ENCODE assay signal across 9 cellular contexts in genomic region chr3:52769786-52770445, GRCh38. TPM values are rescaled to one million over a fixed set of nuclear protein-coding genes. Genes with fewer than 3 reads are reported as not detected.
DNase-seq lines count a peak whose midpoint lies in the region; ATAC-seq and FAIRE-seq lines count a peak whose summit lies in the region.
"Had no signal": no experiment of that assay in that cellular context is flagged by ENCODE, and none has a peak within 500 bp of the region (broad histone marks: within the 10 kb centered on the region; RNA-seq: fewer than 3 reads in every experiment).

No MANE protein-coding gene starts in this region.

- peak overlapping the region; percentile 63 to 93 (median 91) for H3K9ac ChIP-seq in subcutaneous abdominal adipose tissue (ENCODE audit: low read length in 5 of 5)

- DNase-seq in cardiac septum (ENCODE audit: low spot score) (peak; percentile 6), Right ventricle myocardium superior (no peak), immature natural killer cell (no peak), GM19239 (ENCODE audit: insufficient read length, low spot score) (no peak)
- no peak for DNase-seq in activated T-helper 1 cell treated with anti-CD3 and anti-CD28 coated beads, Interleukin-12 subunit alpha, Interleukin-12 subunit beta, Interleukin-2, Interleukin-4 antibody, amounts not matched to agents 30 ng/mL and 10 ng/mL and 1 ng/mL, durations not matched to agents 14 hours and 24 hours and 36 hours (ENCODE audit: low spot score)
- no peak for DNase-seq in stimulated activated CD4-positive, alpha-beta T cell treated with anti-CD3 and anti-CD28 coated beads, Interleukin-2, amount 100 ng/mL, for 24 hours

- no peak overlapping the region for H3K27ac ChIP-seq in subcutaneous abdominal adipose tissue (ENCODE audit: low read depth, low read length)

- peaks cover 10 to 18% (median 16%) of the 10 kb centered on the region in 5 donors for H3K36me3 ChIP-seq in subcutaneous abdominal adipose tissue (ENCODE audit: control insufficient read depth in 5 of 5, insufficient read depth in 5 of 5, low read length in 5 of 5)

- no peaks in the 10 kb centered on the region for H3K9me3 ChIP-seq in subcutaneous abdominal adipose tissue (ENCODE audit: control insufficient read depth in 5 of 5, low read length in 5 of 5)

- ATAC-seq in Right ventricle myocardium superior (ENCODE audit: poor library complexity) (no peak), GM21528 (IDR thresholded peaks at IDR 0.05; ENCODE audit: low FRiP score, unreplicated experiment) (no peak)

- H3K27ac Mint-ChIP-seq in activated T-helper 1 cell treated with anti-CD3 and anti-CD28 coated beads, Interleukin-12 subunit alpha, Interleukin-12 subunit beta, Interleukin-2, Interleukin-4 antibody, amounts not matched to agents 30 ng/mL and 10 ng/mL and 1 ng/mL, durations not matched to agents 14 hours and 24 hours and 36 hours, result peak overlapping the region; percentile 77
- H3K27ac Mint-ChIP-seq in immature natural killer cell, result peak overlapping the region; percentile 82 to 92 (median 84)

- peaks cover 1% of the 10 kb centered on the region for H3K27me3 Mint-ChIP-seq in activated T-helper 1 cell treated with anti-CD3 and anti-CD28 coated beads, Interleukin-12 subunit alpha, Interleukin-12 subunit beta, Interleukin-2, Interleukin-4 antibody, amounts not matched to agents 30 ng/mL and 10 ng/mL and 1 ng/mL, durations not matched to agents 14 hours and 24 hours and 36 hours (ENCODE audit: insufficient read depth)
- no peaks in the 10 kb centered on the region for H3K27me3 Mint-ChIP-seq in immature natural killer cell (ENCODE audit: low read depth in 3 of 3)

- H3K4me1 Mint-ChIP-seq in activated T-helper 1 cell treated with anti-CD3 and anti-CD28 coated beads, Interleukin-12 subunit alpha, Interleukin-12 subunit beta, Interleukin-2, Interleukin-4 antibody, amounts not matched to agents 30 ng/mL and 10 ng/mL and 1 ng/mL, durations not matched to agents 14 hours and 24 hours and 36 hours (ENCODE audit: low read depth), result peaks cover 22% of the 10 kb centered on the region
- peaks cover 21 to 30% of the 10 kb centered on the region in 2 donors for H3K4me1 Mint-ChIP-seq in immature natural killer cell

- no peak for FAIRE-seq in GM19239 (lab: Jason Lieb, UNC)
- FAIRE-seq: islet of Langerhans had no signal

- peak overlapping the region; percentile 66 to 99 (median 84) for H3K4me3 ChIP-seq in subcutaneous abdominal adipose tissue (ENCODE audit: low read depth in 1 of 5, low read length in 5 of 5)

- peaks cover 4 to 19% (median 18%) of the 10 kb centered on the region in 5 donors for H3K4me1 ChIP-seq in subcutaneous abdominal adipose tissue (ENCODE audit: control insufficient read depth in 5 of 5, insufficient read depth in 5 of 5, low read length in 5 of 5)

- H3K27me3 ChIP-seq in subcutaneous abdominal adipose tissue (ENCODE audit: control insufficient read depth in 5 of 5, insufficient read depth in 4 of 5, low read length in 5 of 5), result no peaks in the 10 kb centered on the region

- peak overlapping the region; percentile 94 for H3K4me3 Mint-ChIP-seq in activated T-helper 1 cell treated with anti-CD3 and anti-CD28 coated beads, Interleukin-12 subunit alpha, Interleukin-12 subunit beta, Interleukin-2, Interleukin-4 antibody, amounts not matched to agents 30 ng/mL and 10 ng/mL and 1 ng/mL, durations not matched to agents 14 hours and 24 hours and 36 hours
- peak overlapping the region; percentile 90 to 98 (median 95) for H3K4me3 Mint-ChIP-seq in immature natural killer cell

- no peaks in the 10 kb centered on the region for H3K9me3 Mint-ChIP-seq in activated T-helper 1 cell treated with anti-CD3 and anti-CD28 coated beads, Interleukin-12 subunit alpha, Interleukin-12 subunit beta, Interleukin-2, Interleukin-4 antibody, amounts not matched to agents 30 ng/mL and 10 ng/mL and 1 ng/mL, durations not matched to agents 14 hours and 24 hours and 36 hours
- no peaks in the 10 kb centered on the region for H3K9me3 Mint-ChIP-seq in immature natural killer cell

- H3K36me3 Mint-ChIP-seq in activated T-helper 1 cell treated with anti-CD3 and anti-CD28 coated beads, Interleukin-12 subunit alpha, Interleukin-12 subunit beta, Interleukin-2, Interleukin-4 antibody, amounts not matched to agents 30 ng/mL and 10 ng/mL and 1 ng/mL, durations not matched to agents 14 hours and 24 hours and 36 hours (ENCODE audit: low read depth), result peaks cover 5% of the 10 kb centered on the region
- peaks cover 0 to 4% (median 0%) of the 10 kb centered on the region in 3 donors for H3K36me3 Mint-ChIP-seq in immature natural killer cell

- intact Hi-C loops in cardiac septum (cut with DNase I) (loop anchor here (5.0 kb wide), 1 partner anchor 122 kb away; no protein-coding TSS in a partner anchor), Right ventricle myocardium superior (cut with DNase I) (loop anchor here (5.0 kb wide), 1 partner anchor 127 kb away; the partner anchor contains the start of gene STIMATE)
- intact Hi-C loops in activated T-helper 1 cell treated with anti-CD3 and anti-CD28 coated beads, Interleukin-12 subunit alpha, Interleukin-12 subunit beta, Interleukin-2, Interleukin-4 antibody, amounts not matched to agents 30 ng/mL and 10 ng/mL and 1 ng/mL, durations not matched to agents 14 hours and 24 hours and 36 hours (cut with micrococcal nuclease), result loop anchor here (1.0 to 5.0 kb wide), 3 partner anchors 64 to 272 kb away; partner anchors contain the start of genes SPCS1 and STIMATE

RNA-seq across cellular contexts. Expression of gene NEK4, which starts 0.8 kb away (rescaled TPM):
- total RNA-seq in cardiac septum, result 17.1 TPM
- total RNA-seq in Right ventricle myocardium superior, result 19.5 TPM
- total RNA-seq in activated T-helper 1 cell treated with anti-CD3 and anti-CD28 coated beads, Interleukin-12 subunit alpha, Interleukin-12 subunit beta, Interleukin-2, Interleukin-4 antibody, amounts not matched to agents 30 ng/mL and 10 ng/mL and 1 ng/mL, durations not matched to agents 14 hours and 24 hours and 36 hours, result 27.8 and 32.9 TPM in 2 replicates
- polyA plus RNA-seq in immature natural killer cell, result 10 to 100 TPM in 1 of 3 donors, 1 to 10 TPM in 1, under 1 TPM in 1; 0.77 to 10.1 (median 5.1) TPM

RNA-seq across cellular contexts. Expression of gene ITIH1, which starts 7.5 kb away (rescaled TPM):
- total RNA-seq in cardiac septum (0.35 TPM), Right ventricle myocardium superior (not detected)
- total RNA-seq in activated T-helper 1 cell treated with anti-CD3 and anti-CD28 coated beads, Interleukin-12 subunit alpha, Interleukin-12 subunit beta, Interleukin-2, Interleukin-4 antibody, amounts not matched to agents 30 ng/mL and 10 ng/mL and 1 ng/mL, durations not matched to agents 14 hours and 24 hours and 36 hours, result not detected in 2 replicates
- polyA plus RNA-seq in immature natural killer cell, result not detected

RNA-seq across cellular contexts. Expression of gene ITIH3, which starts 24.7 kb away (rescaled TPM):
- 0.78 TPM for total RNA-seq in cardiac septum
- 0.35 TPM for total RNA-seq in Right ventricle myocardium superior
- 0.42 TPM in 1 of 2 replicates, not detected in the other for total RNA-seq in activated T-helper 1 cell treated with anti-CD3 and anti-CD28 coated beads, Interleukin-12 subunit alpha, Interleukin-12 subunit beta, Interleukin-2, Interleukin-4 antibody, amounts not matched to agents 30 ng/mL and 10 ng/mL and 1 ng/mL, durations not matched to agents 14 hours and 24 hours and 36 hours
- polyA plus RNA-seq in immature natural killer cell, result not detected
